ENCODE assay signal across 16 cellular contexts in genomic region chr15:90540768-90541167, GRCh38. TPM values are rescaled to one million over a fixed set of nuclear protein-coding genes. Genes with fewer than 3 reads are reported as not detected.
A peak's percentile ranks its signal among the peaks of the same experiment; 100 is the strongest.
DNase-seq lines count a peak whose midpoint lies in the region; ATAC-seq lines count a peak whose summit lies in the region.
"Had no signal": no experiment of that assay in that cellular context is flagged by ENCODE, and none has a peak within 500 bp of the region (broad histone marks: within the 10 kb centered on the region; RNA-seq: fewer than 3 reads in every experiment).

No MANE protein-coding gene starts in this region.

- peak overlapping the region; percentile 79 for H3K27ac ChIP-seq in CD4-positive, CD25-positive, alpha-beta regulatory T cell (ENCODE audit: insufficient read depth, low read length, poor library complexity, severe bottlenecking)

- peak overlapping the region; percentile 52 for H3K27ac Mint-ChIP-seq in T-helper 2 cell treated with Interferon-gamma antibody and Interleukin-4, amounts not matched to agents 5 μg/mL and 100 μg/mL, for 36 hours
- peak overlapping the region; percentile 14 to 75 (median 36) for H3K27ac Mint-ChIP-seq in CD4-positive, CD25-positive, alpha-beta regulatory T cell
- H3K27ac Mint-ChIP-seq in T-helper 17 cell = peak overlapping the region; percentile 97
- H3K27ac Mint-ChIP-seq in activated naive CD8-positive, alpha-beta T cell treated with anti-CD3 and anti-CD28 coated beads for 36 hours = peak overlapping the region; percentile 62

- H3K4me3 Mint-ChIP-seq in T-helper 2 cell treated with Interferon-gamma antibody and Interleukin-4, amounts not matched to agents 5 μg/mL and 100 μg/mL, for 36 hours = peak overlapping the region; percentile 66
- H3K4me3 Mint-ChIP-seq in CD4-positive, CD25-positive, alpha-beta regulatory T cell = peak overlapping the region; percentile 27 to 52 (median 42)
- peak overlapping the region; percentile 60 for H3K4me3 Mint-ChIP-seq in T-helper 17 cell
- peak overlapping the region; percentile 33 for H3K4me3 Mint-ChIP-seq in activated naive CD8-positive, alpha-beta T cell treated with anti-CD3 and anti-CD28 coated beads for 36 hours

- peaks cover 57% of the 10 kb centered on the region for H3K36me3 Mint-ChIP-seq in T-helper 2 cell treated with Interferon-gamma antibody and Interleukin-4, amounts not matched to agents 5 μg/mL and 100 μg/mL, for 36 hours (ENCODE audit: low read depth)
- H3K36me3 Mint-ChIP-seq in CD4-positive, CD25-positive, alpha-beta regulatory T cell = peaks cover 31% of the 10 kb centered on the region
- peaks cover 3% of the 10 kb centered on the region for H3K36me3 Mint-ChIP-seq in T-helper 17 cell (ENCODE audit: low read depth)
- peaks cover 51% of the 10 kb centered on the region for H3K36me3 Mint-ChIP-seq in activated naive CD8-positive, alpha-beta T cell treated with anti-CD3 and anti-CD28 coated beads for 36 hours

- H3K27me3 Mint-ChIP-seq in T-helper 2 cell treated with Interferon-gamma antibody and Interleukin-4, amounts not matched to agents 5 μg/mL and 100 μg/mL, for 36 hours (ENCODE audit: low read depth) = no peaks in the 10 kb centered on the region
- H3K27me3 Mint-ChIP-seq in CD4-positive, CD25-positive, alpha-beta regulatory T cell = no peaks in the 10 kb centered on the region
- H3K27me3 Mint-ChIP-seq in T-helper 17 cell = no peaks in the 10 kb centered on the region
- H3K27me3 Mint-ChIP-seq in activated naive CD8-positive, alpha-beta T cell treated with anti-CD3 and anti-CD28 coated beads for 36 hours = no peaks in the 10 kb centered on the region

- H3K4me1 Mint-ChIP-seq in T-helper 2 cell treated with Interferon-gamma antibody and Interleukin-4, amounts not matched to agents 5 μg/mL and 100 μg/mL, for 36 hours (ENCODE audit: low read depth) = peaks cover 61% of the 10 kb centered on the region
- H3K4me1 Mint-ChIP-seq in CD4-positive, CD25-positive, alpha-beta regulatory T cell = peaks cover 18 to 89% (median 66%) of the 10 kb centered on the region in 4 donors
- H3K4me1 Mint-ChIP-seq in T-helper 17 cell = peaks cover 50% of the 10 kb centered on the region
- H3K4me1 Mint-ChIP-seq in activated naive CD8-positive, alpha-beta T cell treated with anti-CD3 and anti-CD28 coated beads for 36 hours = peaks cover 67% of the 10 kb centered on the region

- no peaks in the 10 kb centered on the region for H3K9me3 Mint-ChIP-seq in T-helper 2 cell treated with Interferon-gamma antibody and Interleukin-4, amounts not matched to agents 5 μg/mL and 100 μg/mL, for 36 hours
- H3K9me3 Mint-ChIP-seq in CD4-positive, CD25-positive, alpha-beta regulatory T cell = no peaks in the 10 kb centered on the region
- H3K9me3 Mint-ChIP-seq in activated naive CD8-positive, alpha-beta T cell treated with anti-CD3 and anti-CD28 coated beads for 36 hours = no peaks in the 10 kb centered on the region

- peaks cover 39% of the 10 kb centered on the region for H3K4me1 ChIP-seq in CD4-positive, CD25-positive, alpha-beta regulatory T cell (ENCODE audit: control insufficient read depth, insufficient read depth, low read length, poor library complexity, severe bottlenecking)

- no peak for ATAC-seq in CD4-positive, CD25-positive, alpha-beta regulatory T cell (ENCODE audit: low read depth in 2 of 2)
- ATAC-seq in T-helper 17 cell (no peak), GM21529 (IDR thresholded peaks at IDR 0.05; ENCODE audit: unreplicated experiment) (no peak), HG03139 (IDR thresholded peaks at IDR 0.05; ENCODE audit: unreplicated experiment) (no peak)
- ATAC-seq: GM12878 had no signal

- no peaks in the 10 kb centered on the region for H3K9me3 ChIP-seq in CD4-positive, CD25-positive, alpha-beta regulatory T cell (ENCODE audit: control insufficient read depth in 2 of 2, low read length in 2 of 2)
- no peaks in the 10 kb centered on the region for H3K9me3 ChIP-seq in T-helper 17 cell (ENCODE audit: control insufficient read depth, low read length, poor library complexity, severe bottlenecking)
- H3K9me3 ChIP-seq: HAP-1 had no signal

- no peak for DNase-seq in T-helper 2 cell treated with Interferon-gamma antibody and Interleukin-4, amounts not matched to agents 5 μg/mL and 100 μg/mL, for 36 hours (ENCODE audit: low spot score)
- DNase-seq in T-helper 2 cell (no peak), T-helper 17 cell (no peak), COLO829 (ENCODE audit: low spot score) (no peak)
- no peak for DNase-seq in CD4-positive, CD25-positive, alpha-beta regulatory T cell
- DNase-seq in activated naive CD8-positive, alpha-beta T cell treated with anti-CD3 and anti-CD28 coated beads for 36 hours = no peak
- DNase-seq: C1 segment of cervical spinal cord, Calu3, NCI-H1417 treated with DMSO at 0.1 percent for 48 hours, NCI-H2029, NCI-H2171 treated with DMSO at 0.1 percent for 48 hours, NCI-H510A treated with DMSO at 0.1 percent for 48 hours had no signal

- peak overlapping the region; percentile 73 for H3K4me3 ChIP-seq in CD4-positive, CD25-positive, alpha-beta regulatory T cell (ENCODE audit: low read depth, low read length)
- H3K4me3 ChIP-seq: GM12878, HAP-1 had no signal

- peaks cover 8% of the 10 kb centered on the region for H3K36me3 ChIP-seq in CD4-positive, CD25-positive, alpha-beta regulatory T cell (ENCODE audit: control insufficient read depth, insufficient read depth, low read length)

- H3K27me3 ChIP-seq in CD4-positive, CD25-positive, alpha-beta regulatory T cell (ENCODE audit: control insufficient read depth, insufficient read depth, low read length) = no peaks in the 10 kb centered on the region

RNA-seq across cellular contexts. Expression of gene CRTC3, which starts 11.0 kb away (rescaled TPM):
- total RNA-seq in CD4-positive, CD25-positive, alpha-beta regulatory T cell = 110 TPM
- 10 to 100 TPM; 27.5 to 31.9 (median 31.1) TPM for polyA plus RNA-seq in CD4-positive, CD25-positive, alpha-beta regulatory T cell
- total RNA-seq in T-helper 17 cell = 10 to 100 TPM; 76.0 to 84.4 TPM
- total RNA-seq in activated naive CD8-positive, alpha-beta T cell treated with anti-CD3 and anti-CD28 coated beads for 36 hours = 10 to 100 TPM; 28.9 to 30.3 TPM

Comparison
In these comparisons a context has a peak if more than half of its experiments do, and no peak if none do; other contexts are left out.
1. H3K27ac Mint-ChIP-seq: peak in every context shown above with its lines; median percentile 97 in T-helper 17 cell; 62 in activated naive CD8-positive, alpha-beta T cell treated with anti-CD3 and anti-CD28 coated beads for 36 hours; 52 in T-helper 2 cell treated with Interferon-gamma antibody and Interleukin-4, amounts not matched to agents 5 μg/mL and 100 μg/mL, for 36 hours; 36 in CD4-positive, CD25-positive, alpha-beta regulatory T cell.